ENCODE assay signal across 7 cellular contexts in the genomic region with DNA sequence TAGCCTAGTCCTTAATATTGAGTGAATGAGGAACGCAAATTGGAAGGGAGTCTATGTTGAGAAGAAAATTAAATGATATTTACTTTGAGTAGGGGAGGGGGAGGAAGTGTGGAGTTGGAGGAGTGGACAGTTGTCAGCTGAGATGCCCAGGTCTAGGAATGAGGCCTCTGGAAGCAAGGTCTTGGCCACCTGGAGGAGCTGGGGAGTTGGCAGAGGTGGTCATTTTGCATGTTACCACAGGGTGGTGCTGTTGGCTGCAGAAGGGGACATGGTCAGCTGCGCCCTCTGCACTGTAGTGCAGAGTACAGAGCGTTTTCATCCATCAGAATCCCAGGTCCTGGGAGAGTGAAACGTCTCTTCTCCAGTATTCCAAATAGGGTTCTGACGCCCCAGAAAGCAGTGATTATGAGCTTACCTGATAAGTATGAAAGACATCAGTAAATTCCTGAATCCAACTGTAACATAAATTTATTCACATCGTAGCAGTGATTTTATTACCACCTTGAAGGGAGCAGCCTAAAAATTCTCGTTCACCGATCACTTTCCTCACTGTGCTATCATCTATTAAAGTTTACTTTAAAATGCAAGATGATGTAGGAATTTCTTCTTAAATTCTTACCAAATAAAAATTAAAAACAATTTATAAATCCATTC. TPM values are rescaled to one million over a fixed set of nuclear protein-coding genes. Genes with fewer than 3 reads are reported as not detected.
A peak's percentile ranks its signal among the peaks of the same experiment; 100 is the strongest.
DNase-seq lines count a peak whose midpoint lies in the region; ATAC-seq, FAIRE-seq and TF ChIP-seq lines count a peak whose summit lies in the region.

No MANE protein-coding gene starts in this region.

- WGBS in K562 (ENCODE audit: insufficient coverage, low coverage, missing lambda C conversion rate): 73% methylated on average over 8 of the region's 8 CpGs
- WGBS in smooth muscle cell (ENCODE audit: low lambda C conversion rate): 69% methylated on average over 8 of the region's 8 CpGs

- H3K9ac ChIP-seq in K562 (ENCODE audit: insufficient read depth in 1 of 2, low read depth in 2 of 2, low read length in 2 of 2) (no peak overlapping the region), smooth muscle cell (ENCODE audit: low read depth) (no peak overlapping the region)

- TF ChIP-seq RAD21 in K562 (CRISPR knock-in tag; conservative IDR thresholded peaks at IDR 0.05 in 1 of 2, IDR thresholded peaks at IDR 0.05 in 1 of 2): peak; percentile 79 to 89

- POLR2A ChIA-PET in K562 (lab: Yijun Ruan, JAX): interaction anchor here (0.6 to 2.0 kb wide), 6 partner anchors 9 to 374 kb away, joined by 3 to 8 read pairs (median 4); a partner anchor contains a TSS

- H4K20me1 ChIP-seq in K562 (replicated peaks; ENCODE audit: control insufficient read depth, insufficient read depth, low read length): peaks cover 9% of the 10 kb centered on the region; the same call in 1 of the 2 replicates
- H4K20me1 ChIP-seq in smooth muscle cell (ENCODE audit: low read depth): peaks cover 37% of the 10 kb centered on the region

- H3K9me1 ChIP-seq in K562 (ENCODE audit: control insufficient read depth, insufficient read depth, low read length): no peaks in the 10 kb centered on the region

- peak; percentile 93 for DNase-seq in ELF-1 (ENCODE audit: low read depth, low spot score)
- peak; percentile 55 to 66 for DNase-seq in Kasumi-1 (lab: John Stamatoyannopoulos, UW)
- peak; percentile 66 for DNase-seq in RPMI8226
- peak; percentile 83 to 87 (median 86) for DNase-seq in K562 (ENCODE audit: extremely low read depth in 1 of 4, low spot score in 3 of 4)
- peak; percentile 62 for DNase-seq in iPS DF 4.7 (ENCODE audit: extremely low read depth, low spot score)
- DNase-seq in smooth muscle cell (lab: John Stamatoyannopoulos, UW; ENCODE audit: unreplicated experiment): peak; percentile 6

- FAIRE-seq in K562 (lab: Jason Lieb, UNC): peak; percentile 85

- no peak overlapping the region for H3K4me2 ChIP-seq in K562 (ENCODE audit: insufficient read depth, low read length)
- no peak overlapping the region for H3K4me2 ChIP-seq in smooth muscle cell

- H3K36me3 ChIP-seq in K562 (ENCODE audit: control insufficient read depth, insufficient read depth, low read length): peaks cover 76% of the 10 kb centered on the region
- H3K36me3 ChIP-seq in smooth muscle cell (ENCODE audit: low read depth): peaks cover 14% of the 10 kb centered on the region

- no peaks in the 10 kb centered on the region for H3K27me3 ChIP-seq in K562 (ENCODE audit: control insufficient read depth in 2 of 2, insufficient read depth in 2 of 2, low read length in 2 of 2)
- H3K27me3 ChIP-seq in smooth muscle cell (ENCODE audit: low read depth): no peaks in the 10 kb centered on the region

- peaks cover 3% of the 10 kb centered on the region for H3F3A ChIP-seq in smooth muscle cell (ENCODE audit: low read depth)

- H3K4me1 ChIP-seq in K562 (replicated peaks in 1 of 2; ENCODE audit: control insufficient read depth in 2 of 2, insufficient read depth in 2 of 2, low read length in 2 of 2) (no peaks in the 10 kb centered on the region), smooth muscle cell (ENCODE audit: low read depth) (no peaks in the 10 kb centered on the region)

- peak; percentile 100 for ATAC-seq in K562
- no peak for ATAC-seq in HG02970 (IDR thresholded peaks at IDR 0.05; ENCODE audit: low FRiP score, unreplicated experiment)

- CTCF ChIA-PET in K562 (lab: Yijun Ruan, JAX; ENCODE audit: low intra/inter-chr PET ratio): interaction anchor here (1.3 to 2.8 kb wide), 4 partner anchors 40 to 375 kb away, joined by 5 to 37 read pairs (median 29); no protein-coding TSS in a partner anchor

- in situ Hi-C loops in K562 (cut with MboI): loop anchor here (5.0 kb wide), 1 partner anchor 37 kb away; no protein-coding TSS in a partner anchor

- no peak overlapping the region for H3K27ac ChIP-seq in K562 (ENCODE audit: extremely low read depth, low read depth, low read length)
- H3K27ac ChIP-seq in smooth muscle cell (ENCODE audit: low read depth): no peak overlapping the region

- peak; percentile 98 to 100 (median 99) for TF ChIP-seq CTCF in K562 (IDR thresholded peaks at IDR 0.05 in 2 of 3, conservative IDR thresholded peaks at IDR 0.05 in 1 of 3; ENCODE audit: insufficient read depth in 2 of 3, low read depth in 1 of 3, low read length in 3 of 3)
- peak; percentile 81 for TF ChIP-seq CTCF in smooth muscle cell (IDR thresholded peaks at IDR 0.05; ENCODE audit: borderline replicate concordance, insufficient read depth, poor library complexity, severe bottlenecking)

- intact Hi-C loops in K562 (cut with micrococcal nuclease): loop anchor here (2.0 kb wide), 1 partner anchor 39 kb away; no protein-coding TSS in a partner anchor

- no peak for TF ChIP-seq EP300 in K562 (IDR thresholded peaks at IDR 0.05; ENCODE audit: low read length)

- H2AFZ ChIP-seq in K562 (ENCODE audit: low read depth, low read length) (no peak overlapping the region), smooth muscle cell (ENCODE audit: low read depth) (no peak overlapping the region)

- no TSS peak for BruUV-seq in K562 (replicated peaks; lab: Mats Ljungman, UMichigan)

- H3K9me3 ChIP-seq in K562 (replicated peaks; ENCODE audit: control insufficient read depth, insufficient read depth, low read depth, low read length) (no peaks in the 10 kb centered on the region), smooth muscle cell (replicated peaks; ENCODE audit: low read depth) (no peaks in the 10 kb centered on the region)

- H3K79me2 ChIP-seq in K562 (ENCODE audit: control insufficient read depth, insufficient read depth, low read length) (peaks cover 18% of the 10 kb centered on the region; the same call in 2 of the 3 replicates), smooth muscle cell (ENCODE audit: low read depth) (peaks cover 19% of the 10 kb centered on the region)

- no peak for TF ChIP-seq POLR2A in K562 (conservative IDR thresholded peaks at IDR 0.05)

- no peak overlapping the region for H3K4me3 ChIP-seq in K562
- H3K4me3 ChIP-seq in smooth muscle cell: no peak overlapping the region

RNA-seq across cellular contexts. Expression of a gene that starts 13.8 kb away (rescaled TPM):
- 81.4 and 87.8 TPM in 2 replicates for total RNA-seq in K562 (2011; cell fraction: chromatin; rRNA removed; ENCODE audit: low replicate concordance)
- 72.1 and 72.5 TPM in 2 replicates for total RNA-seq in K562 (2011; cell fraction: nucleolus; rRNA removed)
- 120 and 137 TPM in 2 replicates for total RNA-seq in K562 (2011; cell fraction: nucleoplasm; rRNA removed)
- total RNA-seq in K562 (2014; rRNA removed) (338 and 413 TPM in 2 replicates), K562 (2014; rRNA removed; fragmentation: Illumina TruSeq; extraction: Trizol) (431 and 459 TPM in 2 replicates), K562 (2015; rRNA removed; fragmentation: Illumina TruSeq; extraction: Trizol) (358 and 374 TPM in 2 replicates), K562 (2021) (481 and 484 TPM in 2 replicates), smooth muscle cell (177 and 179 TPM in 2 replicates)
- polyA plus RNA-seq in K562 (2011; rRNA removed) (462 and 543 TPM in 2 replicates), K562 (2014; fragmentation: Illumina TruSeq; extraction: Trizol) (423 and 468 TPM in 2 replicates), K562 (2014; fragmentation: Nextera tagmentation; extraction: Ambion mirVana) (1,000 to 10,000 TPM; 1,113 to 1,298 TPM), K562 (2014; rRNA removed) (648 and 751 TPM in 2 replicates), smooth muscle cell (434 and 461 TPM in 2 replicates)
- 168 and 348 TPM in 2 replicates for polyA plus RNA-seq in K562 (2011; cell fraction: cytosol; rRNA removed)
- polyA plus RNA-seq in K562 (2011; cell fraction: nucleus; rRNA removed): 85.5 and 167 TPM in 2 replicates
- 387 and 679 TPM in 2 replicates for polyA plus RNA-seq in K562 (2012)
- polyA minus RNA-seq in K562 (2011; rRNA and poly(A)+ RNA removed): 322 and 330 TPM in 2 replicates
- polyA minus RNA-seq in K562 (2011; cell fraction: cytosol; rRNA and poly(A)+ RNA removed): 106 and 108 TPM in 2 replicates
- 32.7 and 66.8 TPM in 2 replicates for polyA minus RNA-seq in K562 (2011; cell fraction: nucleus; rRNA and poly(A)+ RNA removed)

RNA-seq across cellular contexts. Expression of a gene that starts 34.7 kb away (rescaled TPM):
- 0.21 and 0.62 TPM in 2 replicates for total RNA-seq in K562 (2011; cell fraction: chromatin; rRNA removed; ENCODE audit: low replicate concordance)
- 0.13 and 0.33 TPM in 2 replicates for total RNA-seq in K562 (2011; cell fraction: nucleolus; rRNA removed)
- total RNA-seq in K562 (2011; cell fraction: nucleoplasm; rRNA removed): 0.22 and 0.23 TPM in 2 replicates
- total RNA-seq in K562 (2014; rRNA removed): not detected in 2 replicates
- total RNA-seq in K562 (2014; rRNA removed; fragmentation: Illumina TruSeq; extraction: Trizol): 0.07 and 0.13 TPM in 2 replicates
- total RNA-seq in K562 (2015; rRNA removed; fragmentation: Illumina TruSeq; extraction: Trizol): 0.07 and 0.08 TPM in 2 replicates
- 0.09 and 0.16 TPM in 2 replicates for total RNA-seq in K562 (2021)
- polyA plus RNA-seq in K562 (2011; rRNA removed): 0.26 and 0.29 TPM in 2 replicates
- 0.12 and 0.16 TPM in 2 replicates for polyA plus RNA-seq in K562 (2011; cell fraction: cytosol; rRNA removed)
- 0.10 and 0.31 TPM in 2 replicates for polyA plus RNA-seq in K562 (2011; cell fraction: nucleus; rRNA removed)
- 0.29 and 0.87 TPM in 2 replicates for polyA plus RNA-seq in K562 (2012)
- polyA plus RNA-seq in K562 (2014; fragmentation: Illumina TruSeq; extraction: Trizol): 0.04 and 0.11 TPM in 2 replicates
- under 1 TPM; 0.08 to 0.15 TPM for polyA plus RNA-seq in K562 (2014; fragmentation: Nextera tagmentation; extraction: Ambion mirVana)
- 0.08 TPM in 2 replicates for polyA plus RNA-seq in K562 (2014; rRNA removed)
- polyA minus RNA-seq in K562 (2011; rRNA and poly(A)+ RNA removed): 0.53 and 0.63 TPM in 2 replicates
- polyA minus RNA-seq in K562 (2011; cell fraction: cytosol; rRNA and poly(A)+ RNA removed): 1.4 TPM in 1 of 2 replicates, not detected in the other
- 0.13 and 0.33 TPM in 2 replicates for polyA minus RNA-seq in K562 (2011; cell fraction: nucleus; rRNA and poly(A)+ RNA removed)
- 0.09 TPM in 2 replicates for total RNA-seq in smooth muscle cell
- polyA plus RNA-seq in smooth muscle cell: 0.45 and 0.59 TPM in 2 replicates

RNA-seq across cellular contexts. Expression of a gene that starts 50.8 kb away (rescaled TPM):
- total RNA-seq in K562 (2011; cell fraction: chromatin; rRNA removed; ENCODE audit: low replicate concordance): 3.7 and 4.7 TPM in 2 replicates
- total RNA-seq in K562 (2011; cell fraction: nucleolus; rRNA removed): 1.7 TPM in 2 replicates
- total RNA-seq in K562 (2011; cell fraction: nucleoplasm; rRNA removed): 2.5 and 3.8 TPM in 2 replicates
- total RNA-seq in K562 (2014; rRNA removed) (0.68 and 0.73 TPM in 2 replicates), K562 (2014; rRNA removed; fragmentation: Illumina TruSeq; extraction: Trizol) (1.5 and 1.8 TPM in 2 replicates), K562 (2015; rRNA removed; fragmentation: Illumina TruSeq; extraction: Trizol) (0.98 and 1.1 TPM in 2 replicates), K562 (2021) (1.6 and 1.9 TPM in 2 replicates), smooth muscle cell (172 and 184 TPM in 2 replicates)
- polyA plus RNA-seq in K562 (2011; rRNA removed) (1.7 and 4.4 TPM in 2 replicates), K562 (2014; fragmentation: Illumina TruSeq; extraction: Trizol) (1.4 and 1.8 TPM in 2 replicates), K562 (2014; fragmentation: Nextera tagmentation; extraction: Ambion mirVana) (under 1 TPM; 0.67 to 0.72 TPM), K562 (2014; rRNA removed) (0.80 and 2.0 TPM in 2 replicates), smooth muscle cell (81.6 and 90.9 TPM in 2 replicates)
- 1.3 and 2.7 TPM in 2 replicates for polyA plus RNA-seq in K562 (2011; cell fraction: cytosol; rRNA removed)
- 3.0 and 4.1 TPM in 2 replicates for polyA plus RNA-seq in K562 (2011; cell fraction: nucleus; rRNA removed)
- 1.9 and 2.1 TPM in 2 replicates for polyA plus RNA-seq in K562 (2012)
- polyA minus RNA-seq in K562 (2011; rRNA and poly(A)+ RNA removed): 1.3 and 1.9 TPM in 2 replicates
- 1.2 and 1.5 TPM in 2 replicates for polyA minus RNA-seq in K562 (2011; cell fraction: cytosol; rRNA and poly(A)+ RNA removed)
- 1.2 and 1.5 TPM in 2 replicates for polyA minus RNA-seq in K562 (2011; cell fraction: nucleus; rRNA and poly(A)+ RNA removed)

Comparison
In these comparisons a context has a peak if more than half of its experiments do, and no peak if none do; other contexts are left out.
1. DNase-seq: peak in every context shown above with its lines; median percentile 93 in ELF-1; 86 in K562; 66 in RPMI8226; 62 in iPS DF 4.7; 60 in Kasumi-1; 6 in smooth muscle cell.
2. RNA of a gene that starts 50.8 kb away (total RNA-seq): 172 to 184 TPM in smooth muscle cell; 0.68 to 4.7 TPM in K562; every median in the first group is over 10 times any median in the second.